18 cellular contexts compared by ENCODE assay signal in genomic region chr14:51784466-51784865, GRCh38.
DNase-seq lines count a peak whose midpoint lies in the region; ATAC-seq and TF ChIP-seq lines count a peak whose summit lies in the region.
"Had no signal": no experiment of that assay in that cellular context is flagged by ENCODE, and none has a peak within 500 bp of the region (broad histone marks: within the 10 kb centered on the region; RNA-seq: fewer than 3 reads in every experiment).

No MANE protein-coding gene starts in this region.

- CTCF ChIA-PET in naive thymus-derived CD4-positive, alpha-beta T cell (lab: Charles Lee): no interaction called here

- peak overlapping the region; percentile 57; the same call in 1 of the 2 replicates for H3K4me3 Mint-ChIP-seq in HFFc6
- H3K4me3 Mint-ChIP-seq in naive thymus-derived CD4-positive, alpha-beta T cell: no peak overlapping the region
- H3K4me3 Mint-ChIP-seq: CD14-positive monocyte; CD4-positive, alpha-beta T cell; CD8-positive, alpha-beta memory T cell; GM23338; H9 had no signal

- H3K9me3 ChIP-seq in naive thymus-derived CD4-positive, alpha-beta T cell (ENCODE audit: control insufficient read depth in 2 of 3, low read length in 3 of 3): peaks cover 0 to 17% (median 3%) of the 10 kb centered on the region in 3 experiments

- peaks cover 17% of the 10 kb centered on the region for H3K9me3 Mint-ChIP-seq in HFFc6
- peaks cover 12 to 36% (median 21%) of the 10 kb centered on the region in 11 donors for H3K9me3 Mint-ChIP-seq in naive thymus-derived CD4-positive, alpha-beta T cell

- no peaks in the 10 kb centered on the region for H3K27me3 ChIP-seq in naive thymus-derived CD4-positive, alpha-beta T cell (ENCODE audit: control insufficient read depth in 2 of 2, insufficient read depth in 2 of 2, low read length in 2 of 2)
- H3K27me3 ChIP-seq: BE2C; BLaER1 treated with 17β-estradiol and CSF1 and Interleukin-3, amounts not matched to agents 10 nM and 100 nM had no signal

- POLR2A ChIA-PET in naive thymus-derived CD4-positive, alpha-beta T cell (lab: Charles Lee): interaction anchor here (0.6 kb wide), 1 partner anchor 692 kb away, joined by 3 read pairs; no protein-coding TSS in a partner anchor

- H3K4me1 ChIP-seq in naive thymus-derived CD4-positive, alpha-beta T cell (ENCODE audit: control insufficient read depth in 2 of 2, insufficient read depth in 2 of 2, low read length in 2 of 2): peaks cover 5 to 15% of the 10 kb centered on the region in 2 donors
- H3K4me1 ChIP-seq: BE2C had no signal

- H3K4me1 Mint-ChIP-seq in HFFc6 (ENCODE audit: low read depth): peaks cover 23% of the 10 kb centered on the region
- H3K4me1 Mint-ChIP-seq in naive thymus-derived CD4-positive, alpha-beta T cell: peaks cover 12 to 28% (median 21%) of the 10 kb centered on the region in 7 donors
- H3K4me1 Mint-ChIP-seq: GM23338 had no signal

- peaks cover 33% of the 10 kb centered on the region for H3K27me3 Mint-ChIP-seq in HFFc6 (ENCODE audit: insufficient read depth)
- H3K27me3 Mint-ChIP-seq in naive thymus-derived CD4-positive, alpha-beta T cell: peaks cover 0 to 65% (median 7%) of the 10 kb centered on the region in 5 donors

- no peaks in the 10 kb centered on the region for H3K36me3 ChIP-seq in naive thymus-derived CD4-positive, alpha-beta T cell (ENCODE audit: control insufficient read depth in 2 of 3, insufficient read depth in 3 of 3, low read length in 3 of 3)
- H3K36me3 ChIP-seq: BE2C had no signal

- TF ChIP-seq CTCF in AG10803 (conservative IDR thresholded peaks at IDR 0.05; ENCODE audit: low read length) (no peak), HFFc6 (IDR thresholded peaks at IDR 0.05) (no peak)

- DNase-seq in AG10803 (ENCODE audit: low read depth) (peak; percentile 6), HFFc6 (no peak), amniotic epithelial cell (ENCODE audit: low read depth) (peak; percentile 35), NCI-H1694 treated with DMSO at 0.1 percent for 48 hours (lab: John Stamatoyannopoulos, UW) (no peak)
- DNase-seq in naive thymus-derived CD4-positive, alpha-beta T cell: no peak
- DNase-seq: BE2C; CD4-positive, alpha-beta T cell; CD8-positive, alpha-beta memory T cell; DMS 273 treated with DMSO at 0.1 percent for 48 hours; DMS79; GDM1; H9 had no signal

- intact Hi-C loops in naive thymus-derived CD4-positive, alpha-beta T cell (cut with micrococcal nuclease): loop anchor here (5.0 to 10.0 kb wide), 3 partner anchors 230 to 690 kb away; partner anchors contain the start of gene TRIM9 (in 2 of the 2)

- H3K27ac ChIP-seq in naive thymus-derived CD4-positive, alpha-beta T cell (ENCODE audit: low read depth, low read length): no peak overlapping the region
- H3K27ac ChIP-seq: BLaER1 treated with 17β-estradiol and CSF1 and Interleukin-3, amounts not matched to agents 10 nM and 100 nM had no signal

- no peak for ATAC-seq in naive thymus-derived CD4-positive, alpha-beta T cell
- no peak for ATAC-seq in HG03571 (IDR thresholded peaks at IDR 0.05; ENCODE audit: unreplicated experiment)
- ATAC-seq: GM12878, GM23338, HCT116 had no signal

- H3K4me3 ChIP-seq in AG10803 (ENCODE audit: low read length): no peak overlapping the region
- no peak overlapping the region for H3K4me3 ChIP-seq in naive thymus-derived CD4-positive, alpha-beta T cell (ENCODE audit: low read length)
- H3K4me3 ChIP-seq: BLaER1 treated with 17β-estradiol and CSF1 and Interleukin-3, amounts not matched to agents 10 nM and 100 nM; GM12878; GM23338 had no signal

- H3K27ac Mint-ChIP-seq in HFFc6: no peak overlapping the region
- no peak overlapping the region for H3K27ac Mint-ChIP-seq in naive thymus-derived CD4-positive, alpha-beta T cell
- H3K27ac Mint-ChIP-seq: CD4-positive, alpha-beta T cell; CD8-positive, alpha-beta memory T cell; GM23338; H9 had no signal

- H3K36me3 Mint-ChIP-seq in HFFc6 (ENCODE audit: low read depth): peaks cover 26% of the 10 kb centered on the region
- peaks cover 5 to 22% (median 13%) of the 10 kb centered on the region in 5 donors for H3K36me3 Mint-ChIP-seq in naive thymus-derived CD4-positive, alpha-beta T cell

Comparison
In these comparisons a context has a peak if more than half of its experiments do, and no peak if none do; other contexts are left out.
1. DNase-seq: peak in AG10803 (single experiment) and amniotic epithelial cell (single experiment); none in HFFc6 (single experiment), naive thymus-derived CD4-positive, alpha-beta T cell (0 of 9) and NCI-H1694 treated with DMSO at 0.1 percent for 48 hours (single experiment).